8 cellular contexts compared by ENCODE assay signal in genomic region chr22:19941365-19942070, GRCh38. TPM values are rescaled to one million over a fixed set of nuclear protein-coding genes. Genes with fewer than 3 reads are reported as not detected.
A peak's percentile ranks its signal among the peaks of the same experiment; 100 is the strongest.
DNase-seq lines count a peak whose midpoint lies in the region; ATAC-seq and TF ChIP-seq lines count a peak whose summit lies in the region.

TSS of gene COMT (plus strand) at chr22:19941772. CDS start at chr22:19962527, 20,755 bp downstream.
TSS of gene TXNRD2 (minus strand) at chr22:19941818. CDS start at chr22:19941803, 15 bp downstream.

- H3K9me3 ChIP-seq in HEK293 (ENCODE audit: control insufficient read depth, insufficient read depth, low read depth, low read length), result no peaks in the 10 kb centered on the region
- H3K9me3 ChIP-seq in OCI-LY1 (ENCODE audit: low read length), result peaks cover 2% of the 10 kb centered on the region; the same call in 1 of the 2 replicates
- no peaks in the 10 kb centered on the region for H3K9me3 ChIP-seq in esophagus squamous epithelium
- peaks cover 0 to under 1% (median 0%) of the 10 kb centered on the region in 3 experiments for H3K9me3 ChIP-seq in naive thymus-derived CD4-positive, alpha-beta T cell (ENCODE audit: control insufficient read depth in 2 of 3, low read length in 3 of 3)

- intact Hi-C loops in esophagus squamous epithelium (cut with DNase I), result no loop called here
- intact Hi-C loops in naive thymus-derived CD4-positive, alpha-beta T cell (cut with micrococcal nuclease), result loop anchor here in 1 of 2 donors (2.0 kb wide), 1 partner anchor 51 kb away; no protein-coding TSS in a partner anchor

- H3K27me3 ChIP-seq in OCI-LY1 (ENCODE audit: insufficient read depth, low read length) (no peaks in the 10 kb centered on the region), esophagus squamous epithelium (no peaks in the 10 kb centered on the region)
- no peaks in the 10 kb centered on the region for H3K27me3 ChIP-seq in naive thymus-derived CD4-positive, alpha-beta T cell (ENCODE audit: control insufficient read depth in 2 of 2, insufficient read depth in 2 of 2, low read length in 2 of 2)

- H3K36me3 Mint-ChIP-seq in naive thymus-derived CD4-positive, alpha-beta T cell, result peaks cover 12 to 34% (median 23%) of the 10 kb centered on the region in 5 donors

- peak; percentile 92 for ATAC-seq in naive thymus-derived CD4-positive, alpha-beta T cell
- no peak for ATAC-seq in GM18519 (IDR thresholded peaks at IDR 0.05; ENCODE audit: low FRiP score, unreplicated experiment)

- CTCF ChIA-PET in HEK293 (lab: Yijun Ruan, JAX), result interaction anchor here (0.6 to 4.5 kb wide), 4 partner anchors 12 to 221 kb away, joined by 4 to 33 read pairs (median 6); no protein-coding TSS in a partner anchor
- CTCF ChIA-PET in naive thymus-derived CD4-positive, alpha-beta T cell (lab: Charles Lee), result interaction anchor here (0.6 kb wide), 2 partner anchors 10 to 88 kb away, joined by 3 to 4 read pairs; no protein-coding TSS in a partner anchor

- H3K4me1 ChIP-seq in HEK293 (ENCODE audit: control insufficient read depth, insufficient read depth, low read length) (peaks cover 4% of the 10 kb centered on the region; the same call in 1 of the 2 replicates), OCI-LY1 (ENCODE audit: insufficient read depth, low read length, severe bottlenecking) (peaks cover 31% of the 10 kb centered on the region), esophagus squamous epithelium (peaks cover 25 to 60% (median 27%) of the 10 kb centered on the region in 3 donors)
- peaks cover 20 to 22% of the 10 kb centered on the region in 2 donors for H3K4me1 ChIP-seq in naive thymus-derived CD4-positive, alpha-beta T cell (ENCODE audit: control insufficient read depth in 2 of 2, insufficient read depth in 2 of 2, low read length in 2 of 2)

- peak; percentile 92 for DNase-seq in D341Med (ENCODE audit: low spot score)
- peak; percentile 81 to 84 for DNase-seq in activated T-cell treated with anti-CD3 and anti-CD28 coated beads, Interleukin-2, amount 50 U/mL, for 48 hours
- no peak for DNase-seq in esophagus squamous epithelium (lab: John Stamatoyannopoulos, UW)
- peak; percentile 58 to 78 (median 69) for DNase-seq in naive thymus-derived CD4-positive, alpha-beta T cell
- peak; percentile 59 for DNase-seq in stimulated activated naive CD4-positive, alpha-beta T cell treated with Interleukin-2 at 50 U/mL for 16 hours (lab: John Stamatoyannopoulos, UW)

- no peaks in the 10 kb centered on the region for H3F3A ChIP-seq in OCI-LY1 (ENCODE audit: insufficient read depth, low read length)

- WGBS in esophagus squamous epithelium, 2 donors, result 0 to 1% methylated on average over 6 to 20 of the region's 62 CpGs

- H2AFZ ChIP-seq in OCI-LY1 (ENCODE audit: low read length), result 0 out of 2 replicates have a peak within 1 kb of the TSS, but pooled peaks have one; percentile 11

- peak within 1 kb of the TSS; percentile 96 for H3K4me2 ChIP-seq in OCI-LY1 (ENCODE audit: low read length)

- H3K27ac Mint-ChIP-seq in naive thymus-derived CD4-positive, alpha-beta T cell, result peak within 1 kb of the TSS; percentile 94 to 98 (median 95)

- H3K27ac ChIP-seq in HEK293 (ENCODE audit: extremely low read depth, low read depth, low read length) (peak within 1 kb of the TSS; percentile 81), OCI-LY1 (ENCODE audit: low read depth, low read length, poor library complexity, severe bottlenecking) (peak within 1 kb of the TSS; percentile 81), esophagus squamous epithelium (peak within 1 kb of the TSS; percentile 92 to 97 (median 94))
- peak within 1 kb of the TSS; percentile 85 for H3K27ac ChIP-seq in naive thymus-derived CD4-positive, alpha-beta T cell (ENCODE audit: low read depth, low read length)

- peaks cover 15% of the 10 kb centered on the region for H3K79me2 ChIP-seq in OCI-LY1 (ENCODE audit: insufficient read depth, low read length)

- H3K9me3 Mint-ChIP-seq in naive thymus-derived CD4-positive, alpha-beta T cell, result peaks cover under 1 to 10% (median 5%) of the 10 kb centered on the region in 11 donors

- peak within 1 kb of the TSS; percentile 98 for H3K9ac ChIP-seq in OCI-LY1 (ENCODE audit: low read length)

- POLR2A ChIA-PET in HEK293 (lab: Yijun Ruan, JAX), result interaction anchor here (0.7 to 1.1 kb wide), 5 partner anchors 30 to 217 kb away, joined by 3 to 4 read pairs (median 3); no protein-coding TSS in a partner anchor
- POLR2A ChIA-PET in naive thymus-derived CD4-positive, alpha-beta T cell (lab: Charles Lee), result interaction anchor here (0.7 to 1.5 kb wide), 3 partner anchors 28 to 175 kb away, joined by 3 to 4 read pairs (median 4); partner anchors contain the start of gene TRMT2A

- TF ChIP-seq POLR2A in esophagus squamous epithelium (IDR thresholded peaks at IDR 0.05), result peak in 2 of 4 donors; percentile 45 to 56

- H3K4me3 ChIP-seq in HEK293 (ENCODE audit: low read depth, low read length) (peak within 1 kb of the TSS; percentile 79), OCI-LY1 (ENCODE audit: low read depth, low read length, poor library complexity, severe bottlenecking) (peak within 1 kb of the TSS; percentile 90), esophagus squamous epithelium (peak within 1 kb of the TSS; percentile 65 to 97 (median 86))
- H3K4me3 ChIP-seq in naive thymus-derived CD4-positive, alpha-beta T cell (ENCODE audit: low read length), result peak within 1 kb of the TSS; percentile 99

- no peak for TF ChIP-seq CTCF in HEK293 (tag by site-specific recombination; IDR thresholded peaks at IDR 0.05)
- no peak for TF ChIP-seq CTCF in OCI-LY1 (IDR thresholded peaks at IDR 0.05; ENCODE audit: low read length)
- no peak for TF ChIP-seq CTCF in esophagus squamous epithelium (IDR thresholded peaks at IDR 0.05)

- peaks cover 31 to 61% (median 40%) of the 10 kb centered on the region in 7 donors for H3K4me1 Mint-ChIP-seq in naive thymus-derived CD4-positive, alpha-beta T cell

- H3K36me3 ChIP-seq in HEK293 (ENCODE audit: control insufficient read depth in 2 of 2, insufficient read depth in 1 of 2, low read length in 2 of 2) (no peaks in the 10 kb centered on the region), OCI-LY1 (ENCODE audit: insufficient read depth, low read length) (no peaks in the 10 kb centered on the region), esophagus squamous epithelium (no peaks in the 10 kb centered on the region)
- peaks cover 0 to 6% (median 0%) of the 10 kb centered on the region in 3 experiments for H3K36me3 ChIP-seq in naive thymus-derived CD4-positive, alpha-beta T cell (ENCODE audit: control insufficient read depth in 2 of 3, insufficient read depth in 3 of 3, low read length in 3 of 3)

- no peaks in the 10 kb centered on the region for H3K9me2 ChIP-seq in OCI-LY1 (ENCODE audit: low read depth, low read length)

- H4K20me1 ChIP-seq in OCI-LY1 (ENCODE audit: insufficient read depth, low read length), result no peaks in the 10 kb centered on the region

- H3K4me3 Mint-ChIP-seq in naive thymus-derived CD4-positive, alpha-beta T cell, result peak within 1 kb of the TSS; percentile 91 to 99 (median 95)

- no peaks in the 10 kb centered on the region for H3K27me3 Mint-ChIP-seq in naive thymus-derived CD4-positive, alpha-beta T cell

TF ChIP-seq in HEK293, 187 proteins besides CTCF, POLR2A, EP300 and RAD21 (continues in another document):
- TF ChIP-seq SP7 (tag by site-specific recombination; IDR thresholded peaks at IDR 0.05), result no peak
- no peak for TF ChIP-seq REST (tag by site-specific recombination; IDR thresholded peaks at IDR 0.05)
- no peak for TF ChIP-seq HOXD13 (CRISPR knock-in tag; IDR thresholded peaks at IDR 0.05; ENCODE audit: borderline replicate concordance)
- TF ChIP-seq ZFP69B (tag by site-specific recombination; IDR thresholded peaks at IDR 0.05), result no peak
- TF ChIP-seq ZFP3 (tag by site-specific recombination; IDR thresholded peaks at IDR 0.05; ENCODE audit: low read depth), result no peak
- no peak; the same call in 1 of the 2 replicates for TF ChIP-seq SP2 (tag by site-specific recombination; IDR thresholded peaks at IDR 0.05)

RNA-seq across cellular contexts. Expression of gene COMT, which starts in this region (rescaled TPM):
- total RNA-seq in esophagus squamous epithelium, result 100 to 1,000 TPM; 210 to 422 (median 234) TPM
- 10 to 100 TPM; 30.0 to 80.7 (median 36.7) TPM for total RNA-seq in naive thymus-derived CD4-positive, alpha-beta T cell
- polyA plus RNA-seq in naive thymus-derived CD4-positive, alpha-beta T cell, result 100 to 1,000 TPM in 1 of 2 donors, 10 to 100 TPM in 1; 85.0 to 105 TPM

RNA-seq across cellular contexts. Expression of gene TXNRD2, which starts in this region (rescaled TPM):
- total RNA-seq in esophagus squamous epithelium, result 10 to 100 TPM in 2 of 4 donors, 1 to 10 TPM in 2; 8.0 to 11.3 (median 10.4) TPM
- total RNA-seq in naive thymus-derived CD4-positive, alpha-beta T cell, result 10 to 100 TPM; 24.7 to 39.0 (median 36.7) TPM
- polyA plus RNA-seq in naive thymus-derived CD4-positive, alpha-beta T cell, result 10 to 100 TPM; 14.0 to 15.2 TPM
